ENCODE assay signal across 8 cellular contexts in the genomic region with DNA sequence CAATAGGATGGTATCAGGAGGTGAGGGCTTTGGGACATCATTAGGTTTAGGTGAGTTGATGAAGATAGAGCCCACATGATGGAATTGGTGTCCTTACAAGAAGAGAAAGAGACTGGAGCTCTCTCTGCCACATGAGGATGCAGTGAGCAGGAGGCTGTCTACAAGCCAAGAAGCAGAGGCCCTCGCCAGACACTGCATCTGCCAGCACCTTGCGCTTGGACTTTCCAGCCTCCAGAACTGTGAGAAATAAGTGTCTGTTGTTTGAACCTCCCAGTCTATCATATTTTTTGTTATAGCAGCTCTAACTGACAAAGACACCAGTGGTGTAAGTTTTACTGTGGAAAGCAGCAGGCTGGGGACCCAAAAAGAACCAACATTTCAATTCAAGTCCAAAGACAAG.
"Had no signal": no experiment of that assay in that cellular context is flagged by ENCODE, and none has a peak within 500 bp of the region (broad histone marks: within the 10 kb centered on the region; RNA-seq: fewer than 3 reads in every experiment).

No MANE protein-coding gene starts in this region.

- H3K4me3 Mint-ChIP-seq: IgD-negative memory B cell had no signal

- FAIRE-seq: HTR-8/SVneo, K562 had no signal

- DNase-seq: IMR-90, KBM-7, KG1 had no signal

- H3K4me2 ChIP-seq: KMS-11 had no signal

- ATAC-seq: K562 had no signal

- H3K27ac Mint-ChIP-seq: IgD-negative memory B cell had no signal

- H3K4me3 ChIP-seq: K562 had no signal

- H3K27ac ChIP-seq: HL-60, KMS-11 had no signal

- H3K4me1 Mint-ChIP-seq: IgD-negative memory B cell had no signal

- H3K9ac ChIP-seq: KMS-11 had no signal
